ENCODE assay signal across 1 cellular context in genomic region chr7:116236020-116236630, GRCh38.
TF ChIP-seq lines count a peak whose summit lies in the region.

No MANE protein-coding gene starts in this region.

TF ChIP-seq in liver, 16 proteins besides CTCF, POLR2A, EP300 and RAD21 (continued from another document):
- no peak for TF ChIP-seq REST (IDR thresholded peaks at IDR 0.05)
- TF ChIP-seq MAX (IDR thresholded peaks at IDR 0.05): no peak
